Comparison of ENCODE assay signal across 9 cellular contexts in genomic region chr5:173736923-173737412, GRCh38.
DNase-seq lines count a peak whose midpoint lies in the region; ATAC-seq and TF ChIP-seq lines count a peak whose summit lies in the region.
"Had no signal": no experiment of that assay in that cellular context is flagged by ENCODE, and none has a peak within 500 bp of the region (broad histone marks: within the 10 kb centered on the region; RNA-seq: fewer than 3 reads in every experiment).

No MANE protein-coding gene starts in this region.

- TF ChIP-seq EP300 in stomach (IDR thresholded peaks at IDR 0.05): no peak

- WGBS in stomach, 5 donors: 38 to 47% (median 40%) methylated on average over 7 to 8 of the region's 8 CpGs

- no peaks in the 10 kb centered on the region for H3K4me1 ChIP-seq in stomach

- H3K36me3 ChIP-seq in stomach (no peaks in the 10 kb centered on the region), H7 (replicated peaks; ENCODE audit: control insufficient read depth, insufficient read depth, low read length) (peaks cover 1% of the 10 kb centered on the region)

- no peak for TF ChIP-seq CTCF in stomach (IDR thresholded peaks at IDR 0.05)

- no peak overlapping the region for H3K27ac ChIP-seq in stomach
- H3K27ac ChIP-seq: skin epidermis had no signal

- peaks cover 0 to 5% (median 0%) of the 10 kb centered on the region in 3 donors for H3K27me3 ChIP-seq in stomach
- no peaks in the 10 kb centered on the region for H3K27me3 ChIP-seq in H7 (ENCODE audit: control insufficient read depth, insufficient read depth, low read length)

- ATAC-seq in HG02840 (IDR thresholded peaks at IDR 0.05; ENCODE audit: low FRiP score, unreplicated experiment): peak; percentile 43

- no peaks in the 10 kb centered on the region for H3K9me3 ChIP-seq in stomach

- DNase-seq in NCI-H748 (lab: John Stamatoyannopoulos, UW; ENCODE audit: unreplicated experiment) (peak; percentile 70), NCI-H748 treated with DMSO at 0.1 percent for 48 hours (lab: John Stamatoyannopoulos, UW) (no peak), NCI-H345 treated with DMSO at 0.1 percent for 48 hours (lab: John Stamatoyannopoulos, UW; ENCODE audit: unreplicated experiment) (peak; percentile 45), stomach (peak; percentile 34), H7 (no peak)
- DNase-seq in activated CD4-positive, alpha-beta T cell treated with anti-CD3 and anti-CD28 coated beads for 1 hour: no peak
- DNase-seq in central memory CD4-positive, alpha-beta T cell: no peak

- H3K4me3 ChIP-seq in stomach (no peak overlapping the region), H7 (ENCODE audit: insufficient read depth, low read depth, low read length) (no peak overlapping the region)
- H3K4me3 ChIP-seq: skin epidermis had no signal

- TF ChIP-seq POLR2A in stomach (IDR thresholded peaks at IDR 0.05): no peak

- intact Hi-C loops in stomach (cut with DNase I; ENCODE audit: low total_unique reads): no loop called here

Comparison
In these comparisons a context has a peak if more than half of its experiments do, and no peak if none do; other contexts are left out.
1. DNase-seq: peak in NCI-H748 (single experiment), NCI-H345 treated with DMSO at 0.1 percent for 48 hours (single experiment) and stomach (single experiment); none in NCI-H748 treated with DMSO at 0.1 percent for 48 hours (single experiment), activated CD4-positive, alpha-beta T cell treated with anti-CD3 and anti-CD28 coated beads for 1 hour (single experiment), H7 (single experiment) and central memory CD4-positive, alpha-beta T cell (single experiment).